ENCODE assay signal across 25 cellular contexts in genomic region chr14:53249059-53249458, GRCh38.
"Had no signal": no experiment of that assay in that cellular context is flagged by ENCODE, and none has a peak within 500 bp of the region (broad histone marks: within the 10 kb centered on the region; RNA-seq: fewer than 3 reads in every experiment).

No MANE protein-coding gene starts in this region.

- H3K4me3 ChIP-seq: cardiac muscle cell, dorsolateral prefrontal cortex, suprapubic skin, vagina had no signal

- DNase-seq: activated CD4-positive, alpha-beta T cell treated with anti-CD3 and anti-CD28 coated beads, Interleukin-2, amount 10 ng/mL, durations not matched to agents 7 days and 5 days; activated CD8-positive, alpha-beta T cell treated with anti-CD3 and anti-CD28 coated beads, Interleukin-2, amount 10 ng/mL, durations not matched to agents 7 days and 5 days; activated naive CD4-positive, alpha-beta T cell treated with anti-CD3 and anti-CD28 coated beads for 36 hours; activated T-cell treated with anti-CD3 and anti-CD28 coated beads, Interleukin-2, amount 50 U/mL, for 4 hours; aorta; dorsolateral prefrontal cortex; endodermal cell; erythroblast; immature natural killer cell; left ventricle myocardium superior; nephron progenitor cell; nucleus accumbens; posterior cingulate gyrus; right cardiac atrium; small intestine; stimulated activated CD4-positive, alpha-beta T cell treated with anti-CD3 and anti-CD28 coated beads, Interleukin-15, amount 100 ng/mL, for 24 hours; stimulated activated CD4-positive, alpha-beta T cell treated with anti-CD3 and anti-CD28 coated beads, Interleukin-2, amount 100 ng/mL, for 48 hours; stimulated activated naive CD8-positive, alpha-beta T cell treated with anti-CD3 and anti-CD28 coated beads, Interleukin-15, amount 100 ng/mL, for 72 hours; T-helper 1 cell; T1000; trophoblast cell had no signal

- ATAC-seq: activated CD4-positive, CD25-positive, alpha-beta regulatory T cell treated with anti-CD3 and anti-CD28 coated beads, Interleukin-2, amount 50 U/mL, for 24 hours; activated CD8-positive, alpha-beta T cell treated with anti-CD3 and anti-CD28 coated beads, Interleukin-2, amount 10 ng/mL, durations not matched to agents 7 days and 5 days; activated T-cell treated with anti-CD3 and anti-CD28 coated beads, Interleukin-2, amount 50 U/mL, for 4 hours; left ventricle myocardium superior; right cardiac atrium; stimulated activated naive CD8-positive, alpha-beta T cell treated with anti-CD3 and anti-CD28 coated beads, Interleukin-15, amount 100 ng/mL, for 72 hours had no signal
